ENCODE assay signal across 8 cellular contexts in the genomic region with DNA sequence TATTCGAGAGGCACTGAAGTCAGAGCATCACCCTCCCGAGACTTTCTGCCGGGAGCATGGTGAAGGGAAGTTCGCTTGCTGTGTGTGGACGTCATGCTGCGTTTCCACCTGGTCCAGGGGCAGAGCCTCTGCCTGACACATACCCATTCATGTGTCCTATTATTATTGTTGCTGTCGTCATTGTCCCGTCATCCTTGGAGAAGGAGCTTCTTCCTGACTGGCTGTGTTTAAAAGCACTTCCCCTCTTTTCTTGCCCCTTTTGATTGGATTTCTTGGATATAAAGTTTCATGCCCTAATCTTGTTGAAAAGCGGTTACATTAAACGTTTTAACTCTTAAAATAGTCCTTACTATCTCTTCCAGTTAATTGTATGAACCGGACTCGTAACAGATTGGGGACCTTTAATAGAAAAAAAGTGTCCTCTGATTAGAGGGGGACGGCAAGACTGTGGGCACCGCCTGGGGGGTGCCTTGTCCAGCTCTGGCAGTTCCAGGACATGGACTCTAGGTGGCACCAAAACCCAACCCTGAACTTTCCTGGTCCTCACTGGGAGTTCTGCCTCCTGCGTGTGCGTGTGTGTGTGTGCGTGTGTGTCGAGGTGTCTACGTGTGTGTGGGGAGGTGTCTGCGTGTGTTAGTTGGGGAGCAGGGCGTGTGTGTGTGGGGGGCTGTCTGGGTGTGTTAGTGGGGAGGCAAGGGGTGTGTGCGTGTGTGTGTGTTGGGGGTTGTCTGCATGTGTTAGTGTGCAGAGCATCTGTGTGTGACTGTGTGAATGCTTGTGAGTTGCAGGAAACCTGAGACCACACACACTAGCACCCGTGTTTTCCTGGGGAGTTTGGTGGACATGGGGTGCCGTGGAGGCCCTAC.
DNase-seq lines count a peak whose midpoint lies in the region; ATAC-seq and TF ChIP-seq lines count a peak whose summit lies in the region.

No MANE protein-coding gene starts in this region.

- H3K27ac Mint-ChIP-seq in mesothelial cell of epicardium = peak overlapping the region; percentile 11

- peak overlapping the region; percentile 6 for H3K4me3 Mint-ChIP-seq in mesothelial cell of epicardium

- no peaks in the 10 kb centered on the region for H3K27me3 Mint-ChIP-seq in mesothelial cell of epicardium (ENCODE audit: low read depth)

- H3K9me3 Mint-ChIP-seq in mesothelial cell of epicardium = no peaks in the 10 kb centered on the region

- H3K4me1 Mint-ChIP-seq in mesothelial cell of epicardium = peaks cover 20% of the 10 kb centered on the region

- peak; percentile 45 for ATAC-seq in stimulated activated naive CD8-positive, alpha-beta T cell treated with anti-CD3 and anti-CD28 coated beads, Interleukin-15, Interleukin-2, amounts not matched to agents 100 U/mL and 50 U/mL, for 24 hours
- ATAC-seq in GM19395 (IDR thresholded peaks at IDR 0.05; ENCODE audit: unreplicated experiment) = no peak

- H3K36me3 Mint-ChIP-seq in mesothelial cell of epicardium = peaks cover 1% of the 10 kb centered on the region

- peak; percentile 70 for TF ChIP-seq CTCF in mesothelial cell of epicardium (IDR thresholded peaks at IDR 0.05; ENCODE audit: unreplicated experiment)

- peak; percentile 48 for DNase-seq in activated gamma-delta T cell treated with Interleukin-2 at 50 U/mL for 16 hours
- DNase-seq in activated gamma-delta T cell (lab: John Stamatoyannopoulos, UW) = no peak
- peak; percentile 62 for DNase-seq in NCI-H226
- peak; percentile 34 to 43 for DNase-seq in activated CD4-positive, alpha-beta T cell treated with anti-CD3 and anti-CD28 coated beads, Interleukin-2, amount 50 U/mL, for 4 hours
- DNase-seq in effector CD8-positive, alpha-beta T cell (lab: John Stamatoyannopoulos, UW) = peak; percentile 41
- DNase-seq in mesothelial cell of epicardium (ENCODE audit: low spot score in 2 of 2, unreplicated experiment in 2 of 2) = peak in 1 of 2 experiments; percentile 75
- DNase-seq in stimulated activated naive CD8-positive, alpha-beta T cell treated with anti-CD3 and anti-CD28 coated beads, Interleukin-15, Interleukin-2, amounts not matched to agents 100 U/mL and 50 U/mL, for 24 hours = peak; percentile 59
